In genomic region chr14:38947343-38947742, GRCh38 we compare ENCODE assay signal across 19 cellular contexts.
A peak's percentile ranks its signal among the peaks of the same experiment; 100 is the strongest.
DNase-seq lines count a peak whose midpoint lies in the region; TF ChIP-seq lines count a peak whose summit lies in the region.
"Had no signal": no experiment of that assay in that cellular context is flagged by ENCODE, and none has a peak within 500 bp of the region (broad histone marks: within the 10 kb centered on the region; RNA-seq: fewer than 3 reads in every experiment).

No MANE protein-coding gene starts in this region.

- peaks cover 26% of the 10 kb centered on the region for H3K4me1 ChIP-seq in SJCRH30
- H3K4me1 ChIP-seq: BLaER1 treated with 17β-estradiol and CSF1 and Interleukin-3, amounts not matched to agents 10 nM and 100 nM had no signal

- H3K27ac ChIP-seq in SJCRH30 (peak overlapping the region; percentile 84; the same call in 1 of the 2 replicates), dorsolateral prefrontal cortex (peak overlapping the region in 57 of 59 donors; percentile 7 to 97 (median 87)), substantia nigra (ENCODE audit: low read depth, low read length, poor library complexity, severe bottlenecking) (peak overlapping the region; percentile 79), brain microvascular endothelial cell (no peak overlapping the region)
- H3K27ac ChIP-seq: 22Rv1; BLaER1 treated with 17β-estradiol and CSF1 and Interleukin-3, amounts not matched to agents 10 nM and 100 nM; GM23248 had no signal

- TF ChIP-seq CTCF in dorsolateral prefrontal cortex (IDR thresholded peaks at IDR 0.05 in 54 of 56, conservative IDR thresholded peaks at IDR 0.05 in 2 of 56; ENCODE audit: low read depth in 1 of 56, partially characterized antibody in 56 of 56) (peak in 1 of 56 donors; percentile 15), brain microvascular endothelial cell (IDR thresholded peaks at IDR 0.05; ENCODE audit: low read depth, low read length, missing control alignments) (no peak)

- no peaks in the 10 kb centered on the region for H3K36me3 ChIP-seq in SJCRH30
- no peaks in the 10 kb centered on the region for H3K36me3 ChIP-seq in brain microvascular endothelial cell (replicated peaks)
- H3K36me3 ChIP-seq: BE2C; BLaER1 treated with 17β-estradiol and CSF1 and Interleukin-3, amounts not matched to agents 10 nM and 100 nM had no signal

- H3K9me3 ChIP-seq in SJCRH30 (replicated peaks), result no peaks in the 10 kb centered on the region
- H3K9me3 ChIP-seq: BE2C had no signal

- in situ Hi-C loops in ACHN (cut with HindIII; ENCODE audit: low pct_ligation_motif_present, low pct_unique_long_range_greater_than_20kb, low sequenced_read_pairs), result no loop called here
- in situ Hi-C loops in brain microvascular endothelial cell (cut with HindIII; ENCODE audit: low pct_ligation_motif_present, low sequenced_read_pairs), result no loop called here

- H3K27me3 ChIP-seq in SJCRH30, result no peaks in the 10 kb centered on the region
- no peaks in the 10 kb centered on the region for H3K27me3 ChIP-seq in dorsolateral prefrontal cortex
- H3K27me3 ChIP-seq in brain microvascular endothelial cell (replicated peaks), result no peaks in the 10 kb centered on the region
- H3K27me3 ChIP-seq: BE2C; BLaER1 treated with 17β-estradiol and CSF1 and Interleukin-3, amounts not matched to agents 10 nM and 100 nM had no signal

- intact Hi-C loops in dorsolateral prefrontal cortex (cut with DNase I), result loop anchor here in 1 of 2 donors (5.0 kb wide), 1 partner anchor 225 kb away; no protein-coding TSS in a partner anchor

- H3K4me3 ChIP-seq in SJCRH30 (no peak overlapping the region), dorsolateral prefrontal cortex (peak overlapping the region in 53 of 59 donors; percentile 2 to 66 (median 39)), brain microvascular endothelial cell (ENCODE audit: low read depth, low read length) (no peak overlapping the region)
- H3K4me3 ChIP-seq: BLaER1 treated with 17β-estradiol and CSF1 and Interleukin-3, amounts not matched to agents 10 nM and 100 nM; GM12878; GM23248 had no signal

- DNase-seq in SJCRH30 (no peak), dorsolateral prefrontal cortex (no peak), substantia nigra (lab: John Stamatoyannopoulos, UW) (no peak), ACHN (no peak), brain microvascular endothelial cell (no peak), NCI-H1048 (lab: John Stamatoyannopoulos, UW) (no peak)
- DNase-seq: AML-193; BE2C; CD4-positive, alpha-beta T cell; CD8-positive, alpha-beta memory T cell; DMS 273 treated with DMSO at 0.1 percent for 48 hours; DMS79; GDM1; H7; HCEC 1CT had no signal

Comparison
In these comparisons a context has a peak if more than half of its experiments do, and no peak if none do; other contexts are left out.
1. H3K4me3 ChIP-seq: peak in dorsolateral prefrontal cortex (53 of 59); none in SJCRH30 (single experiment) and brain microvascular endothelial cell (single experiment).